2 cellular contexts compared by ENCODE assay signal in the genomic region with DNA sequence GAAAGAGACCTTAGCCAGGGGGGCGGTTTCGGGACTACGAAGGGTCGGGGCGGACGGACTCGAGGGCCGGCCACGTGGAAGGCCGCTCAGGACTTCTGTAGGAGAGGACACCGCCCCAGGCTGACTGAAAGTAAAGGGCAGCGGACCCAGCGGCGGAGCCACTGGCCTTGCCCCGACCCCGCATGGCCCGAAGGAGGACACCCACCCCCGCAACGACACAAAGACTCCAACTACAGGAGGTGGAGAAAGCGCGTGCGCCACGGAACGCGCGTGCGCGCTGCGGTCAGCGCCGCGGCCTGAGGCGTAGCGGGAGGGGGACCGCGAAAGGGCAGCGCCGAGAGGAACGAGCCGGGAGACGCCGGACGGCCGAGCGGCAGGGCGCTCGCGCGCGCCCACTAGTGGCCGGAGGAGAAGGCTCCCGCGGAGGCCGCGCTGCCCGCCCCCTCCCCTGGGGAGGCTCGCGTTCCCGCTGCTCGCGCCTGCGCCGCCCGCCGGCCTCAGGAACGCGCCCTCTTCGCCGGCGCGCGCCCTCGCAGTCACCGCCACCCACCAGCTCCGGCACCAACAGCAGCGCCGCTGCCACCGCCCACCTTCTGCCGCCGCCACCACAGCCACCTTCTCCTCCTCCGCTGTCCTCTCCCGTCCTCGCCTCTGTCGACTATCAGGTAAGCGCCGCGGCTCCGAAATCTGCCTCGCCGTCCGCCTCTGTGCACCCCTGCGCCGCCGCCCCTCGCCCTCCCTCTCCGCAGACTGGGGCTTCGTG.
TF ChIP-seq lines count a peak whose summit lies in the region.

MAPT (plus strand) TSS at position 533 of the 763 bp plus-strand sequence. CDS start 67,784 bp downstream, outside the sequence.

TF ChIP-seq in A549, 52 proteins besides CTCF, POLR2A, EP300 and RAD21 (continued from another document and continues in another):
- TF ChIP-seq, protein P1, sequence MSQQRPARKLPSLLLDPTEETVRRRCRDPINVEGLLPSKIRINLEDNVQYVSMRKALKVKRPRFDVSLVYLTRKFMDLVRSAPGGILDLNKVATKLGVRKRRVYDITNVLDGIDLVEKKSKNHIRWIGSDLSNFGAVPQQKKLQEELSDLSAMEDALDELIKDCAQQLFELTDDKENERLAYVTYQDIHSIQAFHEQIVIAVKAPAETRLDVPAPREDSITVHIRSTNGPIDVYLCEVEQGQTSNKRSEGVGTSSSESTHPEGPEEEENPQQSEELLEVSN (IDR thresholded peaks at IDR 0.05; ENCODE audit: borderline replicate concordance, low read depth): peak; percentile 98
- TF ChIP-seq, protein P2, sequence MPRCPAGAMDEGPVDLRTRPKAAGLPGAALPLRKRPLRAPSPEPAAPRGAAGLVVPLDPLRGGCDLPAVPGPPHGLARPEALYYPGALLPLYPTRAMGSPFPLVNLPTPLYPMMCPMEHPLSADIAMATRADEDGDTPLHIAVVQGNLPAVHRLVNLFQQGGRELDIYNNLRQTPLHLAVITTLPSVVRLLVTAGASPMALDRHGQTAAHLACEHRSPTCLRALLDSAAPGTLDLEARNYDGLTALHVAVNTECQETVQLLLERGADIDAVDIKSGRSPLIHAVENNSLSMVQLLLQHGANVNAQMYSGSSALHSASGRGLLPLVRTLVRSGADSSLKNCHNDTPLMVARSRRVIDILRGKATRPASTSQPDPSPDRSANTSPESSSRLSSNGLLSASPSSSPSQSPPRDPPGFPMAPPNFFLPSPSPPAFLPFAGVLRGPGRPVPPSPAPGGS (IDR thresholded peaks at IDR 0.05): peak; percentile 60; the same call in 1 of the 3 replicates
- TF ChIP-seq HDAC2 (IDR thresholded peaks at IDR 0.05) (peak; percentile 69; the same call in 1 of the 2 replicates), SREBF2 (IDR thresholded peaks at IDR 0.05) (no peak), RFX5 (IDR thresholded peaks at IDR 0.05) (no peak), NPAS2 (CRISPR knock-in tag; IDR thresholded peaks at IDR 0.05; ENCODE audit: borderline replicate concordance) (0 out of 2 replicates have a peak, but pooled peaks have one; percentile 27), JUN (IDR thresholded peaks at IDR 0.05) (peak; percentile 84 to 90), JUNB (IDR thresholded peaks at IDR 0.05) (no peak), ZNF302 (CRISPR knock-in tag; IDR thresholded peaks at IDR 0.05) (peak; percentile 70), CEBPB (IDR thresholded peaks at IDR 0.05) (no peak), MYC (IDR thresholded peaks at IDR 0.05; ENCODE audit: borderline replicate concordance, low read length) (peak; percentile 76), ZFP36 (IDR thresholded peaks at IDR 0.05; ENCODE audit: borderline replicate concordance, partially characterized antibody) (no peak), HOXB13 (CRISPR knock-in tag; IDR thresholded peaks at IDR 0.05; ENCODE audit: low read depth) (peak; percentile 95), GATA3 (IDR thresholded peaks at IDR 0.05; ENCODE audit: borderline replicate concordance) (no peak), RARB (CRISPR knock-in tag; IDR thresholded peaks at IDR 0.05) (no peak), SMC3 (IDR thresholded peaks at IDR 0.05) (peak; percentile 64), NR3C1 (IDR thresholded peaks at IDR 0.05) (no peak), MAX (IDR thresholded peaks at IDR 0.05) (peak; percentile 99), FOSL2 (IDR thresholded peaks at IDR 0.05) (no peak), FOSL2 (CRISPR knock-in tag; IDR thresholded peaks at IDR 0.05) (no peak), HMGXB4 (CRISPR knock-in tag; IDR thresholded peaks at IDR 0.05; ENCODE audit: borderline replicate concordance) (peak; percentile 89; the same call in 1 of the 2 replicates), ZC3H11A (IDR thresholded peaks at IDR 0.05) (peak; percentile 6; the same call in 1 of the 2 replicates)
- TF ChIP-seq, protein P3, sequence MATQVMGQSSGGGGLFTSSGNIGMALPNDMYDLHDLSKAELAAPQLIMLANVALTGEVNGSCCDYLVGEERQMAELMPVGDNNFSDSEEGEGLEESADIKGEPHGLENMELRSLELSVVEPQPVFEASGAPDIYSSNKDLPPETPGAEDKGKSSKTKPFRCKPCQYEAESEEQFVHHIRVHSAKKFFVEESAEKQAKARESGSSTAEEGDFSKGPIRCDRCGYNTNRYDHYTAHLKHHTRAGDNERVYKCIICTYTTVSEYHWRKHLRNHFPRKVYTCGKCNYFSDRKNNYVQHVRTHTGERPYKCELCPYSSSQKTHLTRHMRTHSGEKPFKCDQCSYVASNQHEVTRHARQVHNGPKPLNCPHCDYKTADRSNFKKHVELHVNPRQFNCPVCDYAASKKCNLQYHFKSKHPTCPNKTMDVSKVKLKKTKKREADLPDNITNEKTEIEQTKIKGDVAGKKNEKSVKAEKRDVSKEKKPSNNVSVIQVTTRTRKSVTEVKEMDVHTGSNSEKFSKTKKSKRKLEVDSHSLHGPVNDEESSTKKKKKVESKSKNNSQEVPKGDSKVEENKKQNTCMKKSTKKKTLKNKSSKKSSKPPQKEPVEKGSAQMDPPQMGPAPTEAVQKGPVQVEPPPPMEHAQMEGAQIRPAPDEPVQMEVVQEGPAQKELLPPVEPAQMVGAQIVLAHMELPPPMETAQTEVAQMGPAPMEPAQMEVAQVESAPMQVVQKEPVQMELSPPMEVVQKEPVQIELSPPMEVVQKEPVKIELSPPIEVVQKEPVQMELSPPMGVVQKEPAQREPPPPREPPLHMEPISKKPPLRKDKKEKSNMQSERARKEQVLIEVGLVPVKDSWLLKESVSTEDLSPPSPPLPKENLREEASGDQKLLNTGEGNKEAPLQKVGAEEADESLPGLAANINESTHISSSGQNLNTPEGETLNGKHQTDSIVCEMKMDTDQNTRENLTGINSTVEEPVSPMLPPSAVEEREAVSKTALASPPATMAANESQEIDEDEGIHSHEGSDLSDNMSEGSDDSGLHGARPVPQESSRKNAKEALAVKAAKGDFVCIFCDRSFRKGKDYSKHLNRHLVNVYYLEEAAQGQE (IDR thresholded peaks at IDR 0.05): no peak
- TF ChIP-seq, protein P4, sequence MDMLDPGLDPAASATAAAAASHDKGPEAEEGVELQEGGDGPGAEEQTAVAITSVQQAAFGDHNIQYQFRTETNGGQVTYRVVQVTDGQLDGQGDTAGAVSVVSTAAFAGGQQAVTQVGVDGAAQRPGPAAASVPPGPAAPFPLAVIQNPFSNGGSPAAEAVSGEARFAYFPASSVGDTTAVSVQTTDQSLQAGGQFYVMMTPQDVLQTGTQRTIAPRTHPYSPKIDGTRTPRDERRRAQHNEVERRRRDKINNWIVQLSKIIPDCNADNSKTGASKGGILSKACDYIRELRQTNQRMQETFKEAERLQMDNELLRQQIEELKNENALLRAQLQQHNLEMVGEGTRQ (IDR thresholded peaks at IDR 0.05): peak; percentile 55

TF ChIP-seq in endothelial cell of umbilical vein, 7 proteins besides CTCF, POLR2A, EP300 and RAD21 (continued from another document):
- TF ChIP-seq EZH2 (IDR thresholded peaks at IDR 0.05; ENCODE audit: borderline replicate concordance, low read depth, low read length, severe bottlenecking): no peak
TF ChIP-seq in endothelial cell of umbilical vein: peak in this region for 2.
